ENCODE assay signal across 8 cellular contexts in the genomic region with DNA sequence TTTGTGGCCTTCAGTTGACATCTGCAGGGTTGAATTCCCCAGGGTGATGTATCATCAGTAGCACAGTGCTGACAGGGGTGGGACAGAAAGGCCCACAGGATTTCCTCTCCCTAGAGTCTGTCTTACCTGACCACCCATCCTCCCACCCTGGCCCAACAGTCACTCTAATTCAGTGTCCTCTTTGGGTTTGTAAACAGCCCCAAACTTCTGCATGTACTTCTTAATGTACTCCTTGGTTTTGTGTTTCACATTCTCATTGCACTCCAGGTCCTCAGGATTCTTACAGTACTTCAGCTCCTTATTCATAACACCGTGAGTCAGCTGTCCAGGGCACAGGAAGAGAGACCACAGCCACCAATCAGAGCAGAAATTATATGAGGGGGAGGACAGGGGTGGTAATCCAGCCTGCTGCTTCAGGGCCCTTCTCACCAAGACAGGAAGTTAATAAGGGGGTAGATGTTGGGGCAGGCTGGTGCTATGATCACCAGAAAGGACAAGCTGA. TPM values are rescaled to one million over a fixed set of nuclear protein-coding genes. Genes with fewer than 3 reads are reported as not detected.
DNase-seq lines count a peak whose midpoint lies in the region; ATAC-seq lines count a peak whose summit lies in the region.

No MANE protein-coding gene starts in this region.

- peaks cover 72% of the 10 kb centered on the region for H3K4me1 Mint-ChIP-seq in activated CD8-positive, alpha-beta T cell treated with anti-CD3 and anti-CD28 coated beads, Interleukin-2, amount 10 ng/mL, durations not matched to agents 7 days and 5 days (ENCODE audit: low read depth)

- ATAC-seq in HG03108 (IDR thresholded peaks at IDR 0.05; ENCODE audit: unreplicated experiment) = peak; percentile 58
- peak; percentile 68 for ATAC-seq in activated CD8-positive, alpha-beta T cell treated with anti-CD3 and anti-CD28 coated beads, Interleukin-2, amount 10 ng/mL, durations not matched to agents 7 days and 5 days
- ATAC-seq in HG03039 (IDR thresholded peaks at IDR 0.05; ENCODE audit: unreplicated experiment) = no peak

- peak; percentile 90 for DNase-seq in EL
- peak; percentile 71 for DNase-seq in activated CD8-positive, alpha-beta T cell treated with anti-CD3 and anti-CD28 coated beads, Interleukin-2, amount 10 ng/mL, durations not matched to agents 7 days and 5 days
- peak; percentile 92 for DNase-seq in kidney glomerular epithelial cell (lab: John Stamatoyannopoulos, UW)
- no peak for DNase-seq in NCI-H526 (lab: John Stamatoyannopoulos, UW)
- no peak for DNase-seq in central memory CD4-positive, alpha-beta T cell
- DNase-seq in ureter (ENCODE audit: low spot score) = no peak

- H3K27ac Mint-ChIP-seq in activated CD8-positive, alpha-beta T cell treated with anti-CD3 and anti-CD28 coated beads, Interleukin-2, amount 10 ng/mL, durations not matched to agents 7 days and 5 days = peak overlapping the region; percentile 84

- H3K9me3 Mint-ChIP-seq in activated CD8-positive, alpha-beta T cell treated with anti-CD3 and anti-CD28 coated beads, Interleukin-2, amount 10 ng/mL, durations not matched to agents 7 days and 5 days (ENCODE audit: insufficient read depth) = no peaks in the 10 kb centered on the region

- no peaks in the 10 kb centered on the region for H3K27me3 Mint-ChIP-seq in activated CD8-positive, alpha-beta T cell treated with anti-CD3 and anti-CD28 coated beads, Interleukin-2, amount 10 ng/mL, durations not matched to agents 7 days and 5 days (ENCODE audit: low read depth)

- peak overlapping the region; percentile 30 for H3K4me3 Mint-ChIP-seq in activated CD8-positive, alpha-beta T cell treated with anti-CD3 and anti-CD28 coated beads, Interleukin-2, amount 10 ng/mL, durations not matched to agents 7 days and 5 days

- POLR2A ChIA-PET in activated CD8-positive, alpha-beta T cell treated with anti-CD3 and anti-CD28 coated beads, Interleukin-2, amount 10 ng/mL, durations not matched to agents 7 days and 5 days (lab: Charles Lee) = interaction anchor here (0.8 to 2.2 kb wide), 2 partner anchors 37 to 266 kb away, joined by 3 to 6 read pairs; a partner anchor contains a TSS

- CTCF ChIA-PET in activated CD8-positive, alpha-beta T cell treated with anti-CD3 and anti-CD28 coated beads, Interleukin-2, amount 10 ng/mL, durations not matched to agents 7 days and 5 days (lab: Charles Lee) = interaction anchor here (1.8 to 6.5 kb wide), 2 partner anchors 13 to 307 kb away, joined by 6 to 34 read pairs; no protein-coding TSS in a partner anchor

- peaks cover 39% of the 10 kb centered on the region for H3K36me3 Mint-ChIP-seq in activated CD8-positive, alpha-beta T cell treated with anti-CD3 and anti-CD28 coated beads, Interleukin-2, amount 10 ng/mL, durations not matched to agents 7 days and 5 days (ENCODE audit: low read depth)

RNA-seq across cellular contexts. Expression of a gene that starts 37.5 kb away (rescaled TPM):
- 100 to 1,000 TPM; 206 to 212 TPM for total RNA-seq in activated CD8-positive, alpha-beta T cell treated with anti-CD3 and anti-CD28 coated beads, Interleukin-2, amount 10 ng/mL, durations not matched to agents 7 days and 5 days
- total RNA-seq in ureter = 122 TPM

RNA-seq across cellular contexts. Expression of a gene that starts 40.4 kb away (rescaled TPM):
- total RNA-seq in activated CD8-positive, alpha-beta T cell treated with anti-CD3 and anti-CD28 coated beads, Interleukin-2, amount 10 ng/mL, durations not matched to agents 7 days and 5 days = 10 to 100 TPM; 59.4 to 62.2 TPM
- total RNA-seq in ureter = 72.0 TPM

Comparison
In these comparisons a context has a peak if more than half of its experiments do, and no peak if none do; other contexts are left out.
1. DNase-seq: peak in EL (single experiment), activated CD8-positive, alpha-beta T cell treated with anti-CD3 and anti-CD28 coated beads, Interleukin-2, amount 10 ng/mL, durations not matched to agents 7 days and 5 days (single experiment) and kidney glomerular epithelial cell (single experiment); none in NCI-H526 (0 of 2), central memory CD4-positive, alpha-beta T cell (single experiment) and ureter (single experiment).